In genomic region chr2:200406379-200406778, GRCh38 we compare ENCODE assay signal across 8 cellular contexts.
DNase-seq lines count a peak whose midpoint lies in the region; ATAC-seq and TF ChIP-seq lines count a peak whose summit lies in the region.

No MANE protein-coding gene starts in this region.

- H3K18ac ChIP-seq in trophoblast cell (ENCODE audit: low read length): peak overlapping the region; percentile 64

- H3K27ac ChIP-seq in trophoblast cell (ENCODE audit: low read depth, low read length) (no peak overlapping the region), uterus (no peak overlapping the region)

- no peak overlapping the region for H4K91ac ChIP-seq in trophoblast cell (ENCODE audit: low read depth, low read length)

- no peak overlapping the region for H2AK5ac ChIP-seq in trophoblast cell (ENCODE audit: low read length)

- no peaks in the 10 kb centered on the region for H3K79me2 ChIP-seq in trophoblast cell (ENCODE audit: control insufficient read depth, insufficient read depth, low read length, poor library complexity)

- intact Hi-C loops in uterus (cut with DNase I; ENCODE audit: low total_unique reads): no loop called here

- no peak overlapping the region for H3K9ac ChIP-seq in trophoblast cell (ENCODE audit: low read length)

- no peak overlapping the region for H2AFZ ChIP-seq in trophoblast cell (ENCODE audit: insufficient read depth, low read length, poor library complexity)

- no peak overlapping the region for H2BK120ac ChIP-seq in trophoblast cell (ENCODE audit: insufficient read depth, low read length, poor library complexity)

- H3K4me1 ChIP-seq in trophoblast cell (ENCODE audit: control insufficient read depth in 1 of 2, insufficient read depth in 2 of 2, low read length in 2 of 2) (peaks cover 10 to 21% of the 10 kb centered on the region in 2 experiments), uterus (peaks cover 0 to 5% of the 10 kb centered on the region in 2 donors)

- H4K12ac ChIP-seq in trophoblast cell (ENCODE audit: low read depth, low read length): no peak overlapping the region

- H2BK5ac ChIP-seq in trophoblast cell (ENCODE audit: low read depth, low read length, poor library complexity): no peak overlapping the region

- H3K4me3 ChIP-seq in choroid plexus epithelial cell (ENCODE audit: low read depth, low read length): no peak overlapping the region
- H3K4me3 ChIP-seq in trophoblast cell (ENCODE audit: low read depth, low read length): no peak overlapping the region
- no peak overlapping the region for H3K4me3 ChIP-seq in uterus

- H3K14ac ChIP-seq in trophoblast cell (ENCODE audit: low read length): no peak overlapping the region

- peaks cover 5% of the 10 kb centered on the region for H3K79me1 ChIP-seq in trophoblast cell (ENCODE audit: low read length)

- no peak for TF ChIP-seq POLR2A in uterus (IDR thresholded peaks at IDR 0.05)

- no CpG with 5 or more reads among the region's 2 CpGs for WGBS in trophoblast cell (ENCODE audit: extremely low coverage, insufficient coverage, insufficient read length)

- H3K36me3 ChIP-seq in trophoblast cell (ENCODE audit: control insufficient read depth in 1 of 2, insufficient read depth in 2 of 2, low read length in 2 of 2): peaks cover 2 to 4% of the 10 kb centered on the region in 2 experiments
- no peaks in the 10 kb centered on the region for H3K36me3 ChIP-seq in uterus

- ATAC-seq in GM19397 (IDR thresholded peaks at IDR 0.05; ENCODE audit: unreplicated experiment) (peak; percentile 65), HG03460 (IDR thresholded peaks at IDR 0.05; ENCODE audit: unreplicated experiment) (peak; percentile 77), HG03439 (IDR thresholded peaks at IDR 0.05; ENCODE audit: unreplicated experiment) (no peak)

- peak overlapping the region; percentile 13 for H2BK12ac ChIP-seq in trophoblast cell (ENCODE audit: low read length)

- no peak overlapping the region for H3K4me2 ChIP-seq in trophoblast cell (ENCODE audit: low read length)

- H3K9me3 ChIP-seq in trophoblast cell (ENCODE audit: insufficient read depth, low read depth, low read length): no peaks in the 10 kb centered on the region
- H3K9me3 ChIP-seq in uterus: no peaks in the 10 kb centered on the region

- no peak for TF ChIP-seq CTCF in choroid plexus epithelial cell (conservative IDR thresholded peaks at IDR 0.05; ENCODE audit: low read depth, low read length)
- no peak for TF ChIP-seq CTCF in uterus (IDR thresholded peaks at IDR 0.05)

- peak; percentile 33 for DNase-seq in choroid plexus epithelial cell (ENCODE audit: low read depth)
- no peak for DNase-seq in trophoblast cell
- no peak for DNase-seq in stimulated activated CD4-positive, alpha-beta T cell treated with anti-CD3 and anti-CD28 coated beads, Interleukin-4, amount 100 ng/mL, for 24 hours
- no peak for DNase-seq in D341Med (ENCODE audit: low spot score)
- no peak for DNase-seq in uterus

- no peak overlapping the region for H3K4ac ChIP-seq in trophoblast cell (ENCODE audit: low read depth, low read length)

- H3K23ac ChIP-seq in trophoblast cell (ENCODE audit: low read length): no peak overlapping the region

- H4K8ac ChIP-seq in trophoblast cell (ENCODE audit: low read depth, low read length): no peak overlapping the region

- no peaks in the 10 kb centered on the region for H3K27me3 ChIP-seq in trophoblast cell (ENCODE audit: insufficient read depth, low read length)
- no peaks in the 10 kb centered on the region for H3K27me3 ChIP-seq in uterus
